In the genomic region with DNA sequence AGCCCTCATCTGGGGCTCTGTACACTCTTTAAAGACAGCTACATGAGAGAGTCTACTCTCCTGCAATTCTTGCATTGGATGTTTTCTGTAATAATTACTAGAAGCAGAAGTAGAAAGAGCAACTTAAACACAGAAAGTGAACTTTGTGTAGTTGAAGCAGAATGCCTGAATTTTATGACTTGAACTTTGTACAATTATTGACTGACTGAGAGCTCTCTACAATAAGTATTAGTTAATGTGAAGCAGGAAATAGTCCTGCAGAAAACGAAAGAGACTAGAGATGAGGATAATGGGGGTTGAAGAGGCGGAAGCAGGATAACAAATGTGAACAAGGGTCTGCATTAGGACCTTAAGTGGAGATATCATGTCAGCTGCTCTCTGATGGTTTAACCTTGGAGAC, we compare ENCODE assay signal across 32 cellular contexts.
"Had no signal": no experiment of that assay in that cellular context is flagged by ENCODE, and none has a peak within 500 bp of the region (broad histone marks: within the 10 kb centered on the region; RNA-seq: fewer than 3 reads in every experiment).

No MANE protein-coding gene starts in this region.

- H3K4me1 Mint-ChIP-seq: activated B cell treated with CpG ODN at 0.5 μM for 24 hours, T-cell, T-helper 17 cell had no signal

- H3K27me3 Mint-ChIP-seq: activated naive CD8-positive, alpha-beta T cell had no signal

- H3K4me3 Mint-ChIP-seq: activated B cell treated with CpG ODN at 0.5 μM for 24 hours; activated CD4-positive, alpha-beta memory T cell treated with anti-CD3 and anti-CD28 coated beads, Interleukin-2, amount 10 ng/mL, durations not matched to agents 7 days and 5 days; activated CD8-positive, alpha-beta memory T cell treated with anti-CD3 and anti-CD28 coated beads, Interleukin-2, amount 10 ng/mL, durations not matched to agents 7 days and 5 days; activated naive CD4-positive, alpha-beta T cell treated with anti-CD3 and anti-CD28 coated beads, Interleukin-2, amount 10 ng/mL, durations not matched to agents 7 days and 5 days; activated naive CD8-positive, alpha-beta T cell; activated naive CD8-positive, alpha-beta T cell treated with anti-CD3 and anti-CD28 coated beads, Interleukin-2, amount 50 U/mL, for 24 hours; brain; T-cell; T-helper 17 cell had no signal

- H3K27ac Mint-ChIP-seq: activated B cell treated with CpG ODN at 0.5 μM for 24 hours; activated CD4-positive, alpha-beta memory T cell treated with anti-CD3 and anti-CD28 coated beads, Interleukin-2, amount 10 ng/mL, durations not matched to agents 7 days and 5 days; activated CD8-positive, alpha-beta memory T cell treated with anti-CD3 and anti-CD28 coated beads, Interleukin-2, amount 10 ng/mL, durations not matched to agents 7 days and 5 days; activated naive CD4-positive, alpha-beta T cell treated with anti-CD3 and anti-CD28 coated beads, Interleukin-2, amount 10 ng/mL, durations not matched to agents 7 days and 5 days; activated naive CD8-positive, alpha-beta T cell; activated naive CD8-positive, alpha-beta T cell treated with anti-CD3 and anti-CD28 coated beads, Interleukin-2, amount 50 U/mL, for 24 hours; T-cell; T-helper 17 cell had no signal

- ATAC-seq: activated CD8-positive, alpha-beta memory T cell treated with anti-CD3 and anti-CD28 coated beads, Interleukin-2, amount 10 ng/mL, durations not matched to agents 7 days and 5 days; activated naive CD8-positive, alpha-beta T cell treated with anti-CD3 and anti-CD28 coated beads, Interleukin-2, amount 50 U/mL, for 24 hours; Panc1; Right ventricle myocardium inferior; SK-N-SH treated with all-trans-retinoic acid at 6 μM for 48 hours; T-cell; T-helper 17 cell had no signal

- DNase-seq: activated B cell treated with CpG ODN at 0.5 μM for 24 hours; activated CD4-positive, alpha-beta memory T cell treated with anti-CD3 and anti-CD28 coated beads, Interleukin-2, amount 10 ng/mL, durations not matched to agents 7 days and 5 days; activated CD4-positive, alpha-beta T cell treated with anti-CD3 and anti-CD28 coated beads for 48 hours; activated CD4-positive, CD25-positive, alpha-beta regulatory T cell treated with anti-CD3 and anti-CD28 coated beads, Interleukin-2, amount 50 U/mL, for 72 hours; activated CD8-positive, alpha-beta memory T cell treated with anti-CD3 and anti-CD28 coated beads for 24 hours; activated CD8-positive, alpha-beta memory T cell treated with anti-CD3 and anti-CD28 coated beads, Interleukin-2, amount 10 ng/mL, durations not matched to agents 7 days and 5 days; activated CD8-positive, alpha-beta memory T cell treated with anti-CD3 and anti-CD28 coated beads, Interleukin-2, amount 50 U/mL, for 48 hours; activated effector memory CD4-positive, alpha-beta T cell treated with Interleukin-2 at 50 U/mL for 16 hours; activated naive CD4-positive, alpha-beta T cell treated with anti-CD3 and anti-CD28 coated beads, Interleukin-2, amount 10 ng/mL, durations not matched to agents 7 days and 5 days; activated naive CD8-positive, alpha-beta T cell treated with anti-CD3 and anti-CD28 coated beads, Interleukin-2, amount 50 U/mL, for 24 hours; activated T-cell treated with anti-CD3 and anti-CD28 coated beads, Interleukin-2, amount 50 U/mL, for 48 hours; anterior cingulate cortex; caudate nucleus; KBM-7; NCI-H1105; NCI-H1417 treated with DMSO at 0.1 percent for 48 hours; NCI-H187 treated with DMSO at 0.1 percent for 48 hours; NCI-H2081; NCI-H345; NCI-H524 treated with DMSO at 0.1 percent for 48 hours; SIG-M5; T-cell; T-helper 17 cell; T-helper 9 cell had no signal

- FAIRE-seq: bronchial epithelial cell had no signal

- H3K27ac ChIP-seq: RWPE1, VCaP had no signal
